In genomic region chr3:112090899-112091586, GRCh38 we compare ENCODE assay signal across 15 cellular contexts. TPM values are rescaled to one million over a fixed set of nuclear protein-coding genes. Genes with fewer than 3 reads are reported as not detected.
DNase-seq lines count a peak whose midpoint lies in the region; ATAC-seq and TF ChIP-seq lines count a peak whose summit lies in the region.
"Had no signal": no experiment of that assay in that cellular context is flagged by ENCODE, and none has a peak within 500 bp of the region (broad histone marks: within the 10 kb centered on the region; RNA-seq: fewer than 3 reads in every experiment).

No MANE protein-coding gene starts in this region.

- H3K27me3 ChIP-seq in IMR-90 (ENCODE audit: control insufficient read depth, insufficient read depth, low read length) (no peaks in the 10 kb centered on the region), trophoblast cell (ENCODE audit: insufficient read depth, low read length) (no peaks in the 10 kb centered on the region)

- H2BK12ac ChIP-seq in trophoblast cell (ENCODE audit: low read length), result no peak overlapping the region

- H2BK15ac ChIP-seq in IMR-90 (ENCODE audit: low read depth, low read length), result no peak overlapping the region

- intact Hi-C loops in IMR-90 (cut with micrococcal nuclease), result no loop called here

- no peak for TF ChIP-seq RAD21 in IMR-90 (IDR thresholded peaks at IDR 0.05; ENCODE audit: low read length)

- H3K36me3 Mint-ChIP-seq in activated T-helper 17 cell treated with anti-CD3 and anti-CD28 coated beads, Interleukin-2, amount 50 U/mL, for 72 hours (ENCODE audit: low read depth), result peaks cover 24% of the 10 kb centered on the region

- H3K4me3 Mint-ChIP-seq in activated T-helper 17 cell treated with anti-CD3 and anti-CD28 coated beads, Interleukin-2, amount 50 U/mL, for 72 hours, result no peak overlapping the region
- H3K4me3 Mint-ChIP-seq: T-cell had no signal

- 0 out of 2 replicates have a peak overlapping the region, but pooled peaks have one; percentile 12 for H3K23ac ChIP-seq in IMR-90 (ENCODE audit: low read depth, low read length)
- H3K23ac ChIP-seq in trophoblast cell (ENCODE audit: low read length), result no peak overlapping the region

- no peak overlapping the region for H2AK9ac ChIP-seq in IMR-90 (replicated peaks; ENCODE audit: low read depth, low read length, poor library complexity)

- H3K27me3 Mint-ChIP-seq in activated T-helper 17 cell treated with anti-CD3 and anti-CD28 coated beads, Interleukin-2, amount 50 U/mL, for 72 hours, result no peaks in the 10 kb centered on the region

- H4K8ac ChIP-seq in IMR-90 (ENCODE audit: low read depth in 2 of 2, low read length in 2 of 2) (no peak overlapping the region), trophoblast cell (ENCODE audit: low read depth, low read length) (no peak overlapping the region)

- H2AFZ ChIP-seq in IMR-90 (replicated peaks; ENCODE audit: low read length, poor library complexity), result no peak overlapping the region
- no peak overlapping the region for H2AFZ ChIP-seq in trophoblast cell (ENCODE audit: insufficient read depth, low read length, poor library complexity)

- H3K9me1 ChIP-seq in IMR-90 (ENCODE audit: insufficient read depth, low read length), result peaks cover 13% of the 10 kb centered on the region; the same call in 1 of the 2 replicates

- H3K4me3 ChIP-seq in IMR-90 (ENCODE audit: insufficient read depth, low read depth, low read length) (no peak overlapping the region), trophoblast cell (ENCODE audit: low read depth, low read length) (no peak overlapping the region)

- POLR2A ChIA-PET in IMR-90 (lab: Charles Lee; ENCODE audit: unreplicated experiment), result no interaction called here

- H3K4me1 ChIP-seq in IMR-90 (ENCODE audit: control insufficient read depth, insufficient read depth, low read length) (peaks cover 12% of the 10 kb centered on the region), trophoblast cell (ENCODE audit: control insufficient read depth in 1 of 2, insufficient read depth in 2 of 2, low read length in 2 of 2) (peaks cover 26 to 31% of the 10 kb centered on the region in 2 experiments)

- WGBS in IMR-90 (ENCODE audit: extremely low coverage in 2 of 2, insufficient read length in 1 of 2), 2 experiments, result no CpG with 5 or more reads among the region's 6 CpGs
- WGBS in trophoblast cell (ENCODE audit: extremely low coverage, insufficient coverage, insufficient read length), result no CpG with 5 or more reads among the region's 6 CpGs

- no peak overlapping the region for H2AK5ac ChIP-seq in IMR-90 (ENCODE audit: low read depth, low read length)
- H2AK5ac ChIP-seq in trophoblast cell (ENCODE audit: low read length), result peak overlapping the region; percentile 59

- H2BK5ac ChIP-seq in IMR-90 (ENCODE audit: low read depth, low read length, poor library complexity, severe bottlenecking) (no peak overlapping the region), trophoblast cell (ENCODE audit: low read depth, low read length, poor library complexity) (no peak overlapping the region)

- H4K91ac ChIP-seq in IMR-90 (ENCODE audit: insufficient read depth, low read depth, low read length) (no peak overlapping the region; the same call in 1 of the 2 replicates), trophoblast cell (ENCODE audit: low read depth, low read length) (peak overlapping the region; percentile 11)

- TF ChIP-seq POLR2A in IMR-90 (IDR thresholded peaks at IDR 0.05; ENCODE audit: low read depth, low read length), result no peak

- no peaks in the 10 kb centered on the region for H3K9me3 Mint-ChIP-seq in activated T-helper 17 cell treated with anti-CD3 and anti-CD28 coated beads, Interleukin-2, amount 50 U/mL, for 72 hours
- H3K9me3 Mint-ChIP-seq: T-cell had no signal

- H3K14ac ChIP-seq in IMR-90 (replicated peaks; ENCODE audit: low read depth, low read length) (no peak overlapping the region), trophoblast cell (ENCODE audit: low read length) (peak overlapping the region; percentile 20)

- H2BK20ac ChIP-seq in IMR-90 (ENCODE audit: low read depth, low read length), result peak overlapping the region; percentile 34; the same call in 1 of the 2 replicates

- H3K9ac ChIP-seq in IMR-90 (ENCODE audit: low read depth, low read length) (no peak overlapping the region), trophoblast cell (ENCODE audit: low read length) (no peak overlapping the region)

- H3K79me1 ChIP-seq in IMR-90 (ENCODE audit: low read depth in 1 of 2, low read length in 2 of 2) (peaks cover 16 to 58% of the 10 kb centered on the region in 2 experiments; a peak in 3 of 4 replicates), trophoblast cell (ENCODE audit: low read length) (peaks cover 2% of the 10 kb centered on the region)

- H3K36me3 ChIP-seq in IMR-90 (ENCODE audit: control insufficient read depth, insufficient read depth, low read length), result no peaks in the 10 kb centered on the region
- H3K36me3 ChIP-seq in trophoblast cell (ENCODE audit: control insufficient read depth in 1 of 2, insufficient read depth in 2 of 2, low read length in 2 of 2), result no peaks in the 10 kb centered on the region
- H3K36me3 ChIP-seq: neutrophil had no signal

- no peak for ATAC-seq in IMR-90 (ENCODE audit: low read depth)
- no peak for ATAC-seq in activated T-helper 17 cell treated with anti-CD3 and anti-CD28 coated beads, Interleukin-2, amount 50 U/mL, for 72 hours (replicated peaks)
- ATAC-seq: T-cell had no signal

- no peaks in the 10 kb centered on the region for H3K79me2 ChIP-seq in trophoblast cell (ENCODE audit: control insufficient read depth, insufficient read depth, low read length, poor library complexity)

- BruUV-seq in IMR-90 (replicated peaks; lab: Mats Ljungman, UMichigan), result no TSS peak

- H4K12ac ChIP-seq in trophoblast cell (ENCODE audit: low read depth, low read length), result no peak overlapping the region

- H3K56ac ChIP-seq in IMR-90 (ENCODE audit: extremely low read depth, insufficient read depth, low read length), result no peak overlapping the region

- no peaks in the 10 kb centered on the region for H4K20me1 ChIP-seq in IMR-90 (ENCODE audit: insufficient read depth, low read length)

- H3K18ac ChIP-seq in IMR-90 (ENCODE audit: low read depth, low read length), result no peak overlapping the region
- H3K18ac ChIP-seq in trophoblast cell (ENCODE audit: low read length), result peak overlapping the region; percentile 40

- no peak overlapping the region for H3K27ac ChIP-seq in IMR-90 (ENCODE audit: insufficient read depth, low read length)
- peak overlapping the region; percentile 32 for H3K27ac ChIP-seq in trophoblast cell (ENCODE audit: low read depth, low read length)
- H3K27ac ChIP-seq: neutrophil had no signal

- DNase-seq in NCI-H526 (lab: John Stamatoyannopoulos, UW), result peak; percentile 7 to 17
- no peak for DNase-seq in NCI-H526 treated with DMSO at 0.1 percent for 48 hours (lab: John Stamatoyannopoulos, UW)
- DNase-seq in IMR-90, result no peak
- DNase-seq in trophoblast cell, result peak in 1 of 2 donors; percentile 23
- DNase-seq in NCI-H446 (lab: John Stamatoyannopoulos, UW), result no peak
- no peak for DNase-seq in HCEC 1CT
- DNase-seq in C1 segment of cervical spinal cord (lab: John Stamatoyannopoulos, UW), result no peak
- DNase-seq: activated CD4-positive, alpha-beta T cell treated with anti-CD3 and anti-CD28 coated beads for 4 hours; activated gamma-delta T cell; T-cell had no signal

- dilution Hi-C loops in IMR-90 (cut with HindIII; ENCODE audit: low sequenced_read_pairs, unreplicated experiment), result no loop called here

- H3K27ac Mint-ChIP-seq in activated T-helper 17 cell treated with anti-CD3 and anti-CD28 coated beads, Interleukin-2, amount 50 U/mL, for 72 hours, result peak overlapping the region; percentile 51
- H3K27ac Mint-ChIP-seq: T-cell had no signal

- in situ Hi-C loops in IMR-90 (cut with MboI; ENCODE audit: low sequenced_read_pairs), result no loop called here

- no peak for TF ChIP-seq CTCF in IMR-90 (conservative IDR thresholded peaks at IDR 0.05; ENCODE audit: low read depth, low read length)

- no peak overlapping the region; the same call in 1 of the 2 replicates for H4K5ac ChIP-seq in IMR-90 (ENCODE audit: low read depth, low read length)

- H3K9me3 ChIP-seq in IMR-90 (ENCODE audit: control insufficient read depth, insufficient read depth, low read length), result peaks cover 3% of the 10 kb centered on the region; the same call in 1 of the 2 replicates
- H3K9me3 ChIP-seq in trophoblast cell (ENCODE audit: insufficient read depth, low read depth, low read length), result no peaks in the 10 kb centered on the region
- H3K9me3 ChIP-seq: neutrophil had no signal

- H3K4ac ChIP-seq in IMR-90 (ENCODE audit: low read depth, low read length) (no peak overlapping the region), trophoblast cell (ENCODE audit: low read depth, low read length) (no peak overlapping the region)

- H2BK120ac ChIP-seq in IMR-90 (ENCODE audit: low read depth, low read length) (no peak overlapping the region), trophoblast cell (ENCODE audit: insufficient read depth, low read length, poor library complexity) (no peak overlapping the region)

- CTCF ChIA-PET in IMR-90 (lab: Yijun Ruan, JAX), result interaction anchor here (0.7 kb wide), 1 partner anchor 776 kb away, joined by 5 read pairs; no protein-coding TSS in a partner anchor

- H3K4me2 ChIP-seq in IMR-90 (ENCODE audit: low read depth, low read length) (no peak overlapping the region), trophoblast cell (ENCODE audit: low read length) (peak overlapping the region; percentile 34)

- H3K4me1 Mint-ChIP-seq in activated T-helper 17 cell treated with anti-CD3 and anti-CD28 coated beads, Interleukin-2, amount 50 U/mL, for 72 hours, result peaks cover 31% of the 10 kb centered on the region

RNA-seq across cellular contexts. Expression of gene C3orf52, which starts 4.9 kb away (rescaled TPM):
- total RNA-seq in IMR-90 (2012; rRNA removed), result 12.5 and 16.1 TPM in 2 replicates
- polyA plus RNA-seq in IMR-90 (2012; rRNA removed), result 6.4 and 7.5 TPM in 2 replicates
- polyA plus RNA-seq in IMR-90 (2012; cell fraction: cytosol; rRNA removed), result 1.9 and 5.1 TPM in 2 replicates
- 4.1 and 21.4 TPM in 2 replicates for polyA plus RNA-seq in IMR-90 (2012; cell fraction: nucleus; rRNA removed; ENCODE audit: low replicate concordance)
- 10 to 100 TPM in 1 of 2 donors, 1 to 10 TPM in 1; 9.9 to 14.5 TPM for total RNA-seq in activated T-helper 17 cell treated with anti-CD3 and anti-CD28 coated beads, Interleukin-2, amount 50 U/mL, for 72 hours
- polyA plus RNA-seq in trophoblast cell (2013), result 11.3 and 11.6 TPM in 2 replicates

RNA-seq across cellular contexts. Expression of gene GCSAM, which starts 42.0 kb away (rescaled TPM):
- total RNA-seq in IMR-90 (2012; rRNA removed), result not detected in 2 replicates
- polyA plus RNA-seq in IMR-90 (2012; rRNA removed), result not detected in 2 replicates
- not detected in 2 replicates for polyA plus RNA-seq in IMR-90 (2012; cell fraction: cytosol; rRNA removed)
- polyA plus RNA-seq in IMR-90 (2012; cell fraction: nucleus; rRNA removed; ENCODE audit: low replicate concordance), result not detected in 2 replicates
- 10 to 100 TPM; 13.5 to 18.6 TPM for total RNA-seq in activated T-helper 17 cell treated with anti-CD3 and anti-CD28 coated beads, Interleukin-2, amount 50 U/mL, for 72 hours
- polyA plus RNA-seq in trophoblast cell (2013), result not detected in 2 replicates
- total RNA-seq: Daoy, LHCN-M2 had no signal
- polyA plus RNA-seq: AG04450 had no signal

RNA-seq across cellular contexts. Expression of gene TMPRSS7, which starts 56.5 kb away (rescaled TPM):
- total RNA-seq in IMR-90 (2012; rRNA removed), result not detected in 2 replicates
- polyA plus RNA-seq in IMR-90 (2012; rRNA removed), result 0.07 TPM in 1 of 2 replicates, not detected in the other
- polyA plus RNA-seq in IMR-90 (2012; cell fraction: cytosol; rRNA removed), result 0.02 TPM in 1 of 2 replicates, not detected in the other
- polyA plus RNA-seq in IMR-90 (2012; cell fraction: nucleus; rRNA removed; ENCODE audit: low replicate concordance), result 0.05 and 0.09 TPM in 2 replicates
- 1 to 10 TPM in 1 of 2 donors, under 1 TPM in 1; 0.24 to 1.6 TPM for total RNA-seq in activated T-helper 17 cell treated with anti-CD3 and anti-CD28 coated beads, Interleukin-2, amount 50 U/mL, for 72 hours
- 0.03 TPM in 1 of 2 replicates, not detected in the other for polyA plus RNA-seq in trophoblast cell (2013)
- total RNA-seq: Daoy, LHCN-M2 had no signal
- polyA plus RNA-seq: AG04450 had no signal

Comparison
In these comparisons a context has a peak if more than half of its experiments do, and no peak if none do; other contexts are left out.
1. DNase-seq: peak in NCI-H526 (2 of 2); none in NCI-H526 treated with DMSO at 0.1 percent for 48 hours (single experiment), IMR-90 (single experiment), NCI-H446 (0 of 2), HCEC 1CT (single experiment) and C1 segment of cervical spinal cord (0 of 14).
2. RNA of gene GCSAM, which starts 42.0 kb away (total RNA-seq): 13.5 to 18.6 TPM in activated T-helper 17 cell treated with anti-CD3 and anti-CD28 coated beads, Interleukin-2, amount 50 U/mL, for 72 hours; not detected in IMR-90; every median in the first group is over 10 times any median in the second.